In the genomic region with DNA sequence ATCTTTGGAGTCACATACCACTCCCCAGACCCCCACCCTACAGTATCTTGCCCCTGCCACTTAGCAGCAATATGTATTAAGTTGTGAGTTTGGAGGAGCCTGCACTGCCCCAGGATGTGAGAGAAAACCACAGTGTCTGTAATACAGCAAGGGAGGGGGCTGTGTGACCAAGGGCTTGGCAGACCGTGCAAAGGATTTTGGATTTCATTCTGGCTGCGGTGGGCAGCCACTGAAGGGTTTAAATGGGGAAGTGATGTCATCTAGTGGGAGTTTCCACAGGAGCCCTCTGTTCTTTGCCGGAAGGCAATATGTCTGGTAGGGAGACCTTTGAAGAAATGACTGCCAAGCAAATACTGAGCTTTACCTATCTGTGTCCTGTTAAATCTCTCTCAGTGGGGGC, we compare ENCODE assay signal across 12 cellular contexts.
DNase-seq lines count a peak whose midpoint lies in the region; ATAC-seq and TF ChIP-seq lines count a peak whose summit lies in the region.
"Had no signal": no experiment of that assay in that cellular context is flagged by ENCODE, and none has a peak within 500 bp of the region (broad histone marks: within the 10 kb centered on the region; RNA-seq: fewer than 3 reads in every experiment).

No MANE protein-coding gene starts in this region.

- H3K9me3 ChIP-seq in left lung = no peaks in the 10 kb centered on the region
- H3K9me3 ChIP-seq: A549, stomach had no signal

- TF ChIP-seq CTCF in NB4 (IDR thresholded peaks at IDR 0.05; ENCODE audit: low read depth, low read length) (no peak), left lung (IDR thresholded peaks at IDR 0.05) (no peak)

- H3K4me3 ChIP-seq in NB4 (ENCODE audit: low read depth, low read length) (no peak overlapping the region), left lung (no peak overlapping the region)
- H3K4me3 ChIP-seq: A549, stomach had no signal

- TF ChIP-seq POLR2A in NB4 (IDR thresholded peaks at IDR 0.05; ENCODE audit: extremely low read depth, insufficient read length) = no peak

- intact Hi-C loops in Right ventricle myocardium inferior (cut with DNase I) (no loop called here), cardiac septum (cut with DNase I) (no loop called here), left lung (cut with DNase I) (no loop called here)
- intact Hi-C loops in activated naive CD4-positive, alpha-beta T cell treated with anti-CD3 and anti-CD28 coated beads for 36 hours (cut with micrococcal nuclease) = loop anchor here (10.0 kb wide), 1 partner anchor 65 kb away; no protein-coding TSS in a partner anchor

- H3K36me3 ChIP-seq in left lung = no peaks in the 10 kb centered on the region
- H3K36me3 ChIP-seq: stomach had no signal

- peaks cover 0 to 18% of the 10 kb centered on the region in 2 donors for H3K27me3 Mint-ChIP-seq in stimulated activated naive B cell treated with anti-CD40 and anti-IgM and Interleukin-4, amounts not matched to agents 10 μg/mL and 1 μg/mL and 100 μg/mL, for 72 hours
- H3K27me3 Mint-ChIP-seq in activated naive CD4-positive, alpha-beta T cell treated with anti-CD3 and anti-CD28 coated beads for 36 hours (ENCODE audit: low read depth) = peaks cover 6% of the 10 kb centered on the region

- no peaks in the 10 kb centered on the region for H3K4me1 ChIP-seq in left lung
- H3K4me1 ChIP-seq: A549, stomach had no signal

- DNase-seq in Right ventricle myocardium inferior (ENCODE audit: missing footprints) = no peak
- DNase-seq in cardiac septum (ENCODE audit: low spot score) = no peak
- DNase-seq in NB4 (ENCODE audit: low read depth) = peak; percentile 80
- peak; percentile 13 for DNase-seq in stimulated activated naive B cell treated with anti-CD40 and anti-IgM and Interleukin-4, amounts not matched to agents 10 μg/mL and 1 μg/mL and 100 μg/mL, for 72 hours
- no peak for DNase-seq in left lung
- DNase-seq in activated naive CD4-positive, alpha-beta T cell treated with anti-CD3 and anti-CD28 coated beads for 36 hours = no peak
- DNase-seq: activated CD8-positive, alpha-beta memory T cell treated with anti-CD3 and anti-CD28 coated beads, Interleukin-2, amount 10 ng/mL, durations not matched to agents 7 days and 5 days; retina; stomach had no signal

- no peaks in the 10 kb centered on the region for H3K36me3 Mint-ChIP-seq in stimulated activated naive B cell treated with anti-CD40 and anti-IgM and Interleukin-4, amounts not matched to agents 10 μg/mL and 1 μg/mL and 100 μg/mL, for 72 hours
- H3K36me3 Mint-ChIP-seq in activated naive CD4-positive, alpha-beta T cell treated with anti-CD3 and anti-CD28 coated beads for 36 hours (ENCODE audit: low read depth) = no peaks in the 10 kb centered on the region
- H3K36me3 Mint-ChIP-seq: activated CD8-positive, alpha-beta memory T cell treated with anti-CD3 and anti-CD28 coated beads, Interleukin-2, amount 10 ng/mL, durations not matched to agents 7 days and 5 days had no signal

- H3K4me1 Mint-ChIP-seq in stimulated activated naive B cell treated with anti-CD40 and anti-IgM and Interleukin-4, amounts not matched to agents 10 μg/mL and 1 μg/mL and 100 μg/mL, for 72 hours = peaks cover 2 to 6% of the 10 kb centered on the region in 2 donors
- no peaks in the 10 kb centered on the region for H3K4me1 Mint-ChIP-seq in activated naive CD4-positive, alpha-beta T cell treated with anti-CD3 and anti-CD28 coated beads for 36 hours (ENCODE audit: low read depth)
- H3K4me1 Mint-ChIP-seq: activated CD8-positive, alpha-beta memory T cell treated with anti-CD3 and anti-CD28 coated beads, Interleukin-2, amount 10 ng/mL, durations not matched to agents 7 days and 5 days had no signal

- H3K27me3 ChIP-seq in left lung = no peaks in the 10 kb centered on the region
- H3K27me3 ChIP-seq: stomach had no signal

- no peak overlapping the region for H3K27ac ChIP-seq in left lung
- H3K27ac ChIP-seq: A549, stomach had no signal

- no peak overlapping the region for H3K4me3 Mint-ChIP-seq in stimulated activated naive B cell treated with anti-CD40 and anti-IgM and Interleukin-4, amounts not matched to agents 10 μg/mL and 1 μg/mL and 100 μg/mL, for 72 hours
- H3K4me3 Mint-ChIP-seq in activated naive CD4-positive, alpha-beta T cell treated with anti-CD3 and anti-CD28 coated beads for 36 hours = no peak overlapping the region
- H3K4me3 Mint-ChIP-seq: activated CD8-positive, alpha-beta memory T cell treated with anti-CD3 and anti-CD28 coated beads, Interleukin-2, amount 10 ng/mL, durations not matched to agents 7 days and 5 days had no signal

- CTCF ChIA-PET in activated naive CD4-positive, alpha-beta T cell treated with anti-CD3 and anti-CD28 coated beads for 36 hours (lab: Charles Lee) = no interaction called here

- peak overlapping the region; percentile 31 for H3K27ac Mint-ChIP-seq in stimulated activated naive B cell treated with anti-CD40 and anti-IgM and Interleukin-4, amounts not matched to agents 10 μg/mL and 1 μg/mL and 100 μg/mL, for 72 hours
- H3K27ac Mint-ChIP-seq in activated naive CD4-positive, alpha-beta T cell treated with anti-CD3 and anti-CD28 coated beads for 36 hours = no peak overlapping the region
- H3K27ac Mint-ChIP-seq: activated CD8-positive, alpha-beta memory T cell treated with anti-CD3 and anti-CD28 coated beads, Interleukin-2, amount 10 ng/mL, durations not matched to agents 7 days and 5 days had no signal

- H3K9me3 Mint-ChIP-seq in stimulated activated naive B cell treated with anti-CD40 and anti-IgM and Interleukin-4, amounts not matched to agents 10 μg/mL and 1 μg/mL and 100 μg/mL, for 72 hours = peaks cover 0 to 3% of the 10 kb centered on the region in 2 donors
- no peaks in the 10 kb centered on the region for H3K9me3 Mint-ChIP-seq in activated naive CD4-positive, alpha-beta T cell treated with anti-CD3 and anti-CD28 coated beads for 36 hours

- ATAC-seq in Right ventricle myocardium inferior (peak; percentile 23), HG02943 (IDR thresholded peaks at IDR 0.05; ENCODE audit: low read depth, unreplicated experiment) (peak; percentile 96), HG03025 (IDR thresholded peaks at IDR 0.05; ENCODE audit: low FRiP score, unreplicated experiment) (no peak), left lung (no peak)
- ATAC-seq in stimulated activated naive B cell treated with anti-CD40 and anti-IgM and Interleukin-4, amounts not matched to agents 10 μg/mL and 1 μg/mL and 100 μg/mL, for 72 hours (replicated peaks) = peak; percentile 90 to 92
- ATAC-seq: A549; activated CD8-positive, alpha-beta memory T cell treated with anti-CD3 and anti-CD28 coated beads, Interleukin-2, amount 10 ng/mL, durations not matched to agents 7 days and 5 days had no signal

Comparison
In these comparisons a context has a peak if more than half of its experiments do, and no peak if none do; other contexts are left out.
1. ATAC-seq: peak in Right ventricle myocardium inferior (single experiment), HG02943 (single experiment) and stimulated activated naive B cell treated with anti-CD40 and anti-IgM and Interleukin-4, amounts not matched to agents 10 μg/mL and 1 μg/mL and 100 μg/mL, for 72 hours (2 of 2); none in HG03025 (single experiment) and left lung (single experiment).
2. DNase-seq: peak in NB4 (single experiment) and stimulated activated naive B cell treated with anti-CD40 and anti-IgM and Interleukin-4, amounts not matched to agents 10 μg/mL and 1 μg/mL and 100 μg/mL, for 72 hours (single experiment); none in Right ventricle myocardium inferior (single experiment), cardiac septum (single experiment), left lung (0 of 2) and activated naive CD4-positive, alpha-beta T cell treated with anti-CD3 and anti-CD28 coated beads for 36 hours (single experiment).